12 cellular contexts compared by ENCODE assay signal in the genomic region with DNA sequence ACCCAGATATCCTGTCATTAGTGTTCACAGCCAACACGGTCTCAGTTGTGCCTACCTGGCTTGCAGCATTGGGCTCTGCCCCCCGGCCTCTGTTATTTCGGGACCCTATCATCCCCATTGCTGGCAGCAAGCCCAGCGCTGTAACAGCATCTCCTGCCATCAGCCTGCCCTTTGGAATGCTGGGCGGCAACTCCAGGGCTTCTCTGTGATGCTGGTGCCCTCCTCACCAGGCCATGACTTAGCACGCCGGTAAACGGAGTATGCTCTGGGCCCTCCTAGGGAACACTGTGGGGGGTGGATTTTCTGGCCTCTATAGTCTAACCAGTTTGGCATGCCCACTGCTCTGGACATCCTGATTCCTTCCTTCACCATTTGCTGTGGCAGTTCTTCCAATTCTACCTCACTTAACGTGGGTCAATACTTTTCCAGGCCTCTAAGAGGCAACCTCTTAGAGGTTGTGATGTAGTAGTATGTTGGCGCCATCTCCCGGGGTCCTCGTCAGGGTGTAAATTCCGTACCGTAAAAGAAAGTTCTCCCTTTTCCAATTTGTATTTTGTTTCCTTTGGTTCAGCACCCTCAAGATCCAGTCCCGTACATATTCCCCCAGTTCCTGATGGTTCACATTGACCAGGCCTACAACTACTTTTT.
DNase-seq lines count a peak whose midpoint lies in the region; ATAC-seq, FAIRE-seq and TF ChIP-seq lines count a peak whose summit lies in the region.
"Had no signal": no experiment of that assay in that cellular context is flagged by ENCODE, and none has a peak within 500 bp of the region (broad histone marks: within the 10 kb centered on the region; RNA-seq: fewer than 3 reads in every experiment).

No MANE protein-coding gene starts in this region.

- H3K27ac Mint-ChIP-seq in activated T-helper 1 cell treated with anti-CD3 and anti-CD28 coated beads, Interleukin-12 subunit alpha, Interleukin-12 subunit beta, Interleukin-2, Interleukin-4 antibody, amounts not matched to agents 30 ng/mL and 10 ng/mL and 1 ng/mL, durations not matched to agents 14 hours and 24 hours and 36 hours, result no peak overlapping the region
- H3K27ac Mint-ChIP-seq: activated CD8-positive, alpha-beta memory T cell treated with anti-CD3 and anti-CD28 coated beads, Interleukin-2, amount 10 ng/mL, durations not matched to agents 7 days and 5 days had no signal

- no peaks in the 10 kb centered on the region for H3K4me1 Mint-ChIP-seq in activated T-helper 1 cell treated with anti-CD3 and anti-CD28 coated beads, Interleukin-12 subunit alpha, Interleukin-12 subunit beta, Interleukin-2, Interleukin-4 antibody, amounts not matched to agents 30 ng/mL and 10 ng/mL and 1 ng/mL, durations not matched to agents 14 hours and 24 hours and 36 hours (ENCODE audit: low read depth)
- H3K4me1 Mint-ChIP-seq: activated CD8-positive, alpha-beta memory T cell treated with anti-CD3 and anti-CD28 coated beads, Interleukin-2, amount 10 ng/mL, durations not matched to agents 7 days and 5 days had no signal

- FAIRE-seq in urothelium cell line (lab: Jason Lieb, UNC), result peak; percentile 75

- no peaks in the 10 kb centered on the region for H3K9me3 ChIP-seq in cardiac muscle cell (ENCODE audit: low read depth)
- H3K9me3 ChIP-seq: thoracic aorta had no signal

- H3K9me3 Mint-ChIP-seq in activated T-helper 1 cell treated with anti-CD3 and anti-CD28 coated beads, Interleukin-12 subunit alpha, Interleukin-12 subunit beta, Interleukin-2, Interleukin-4 antibody, amounts not matched to agents 30 ng/mL and 10 ng/mL and 1 ng/mL, durations not matched to agents 14 hours and 24 hours and 36 hours, result no peaks in the 10 kb centered on the region

- no peak for ATAC-seq in left cardiac atrium
- peak; percentile 62 for ATAC-seq in foreskin keratinocyte
- ATAC-seq: activated CD8-positive, alpha-beta memory T cell treated with anti-CD3 and anti-CD28 coated beads, Interleukin-2, amount 10 ng/mL, durations not matched to agents 7 days and 5 days had no signal

- H3K27me3 ChIP-seq in cardiac muscle cell, result no peaks in the 10 kb centered on the region
- H3K27me3 ChIP-seq in foreskin keratinocyte, result peaks cover 1% of the 10 kb centered on the region

- no peaks in the 10 kb centered on the region for H3K36me3 Mint-ChIP-seq in activated T-helper 1 cell treated with anti-CD3 and anti-CD28 coated beads, Interleukin-12 subunit alpha, Interleukin-12 subunit beta, Interleukin-2, Interleukin-4 antibody, amounts not matched to agents 30 ng/mL and 10 ng/mL and 1 ng/mL, durations not matched to agents 14 hours and 24 hours and 36 hours (ENCODE audit: low read depth)
- H3K36me3 Mint-ChIP-seq: activated CD8-positive, alpha-beta memory T cell treated with anti-CD3 and anti-CD28 coated beads, Interleukin-2, amount 10 ng/mL, durations not matched to agents 7 days and 5 days had no signal

- TF ChIP-seq CTCF in cardiac muscle cell (IDR thresholded peaks at IDR 0.05; ENCODE audit: low read depth, low read length), result peak; percentile 22
- peak; percentile 62 for TF ChIP-seq CTCF in foreskin keratinocyte (conservative IDR thresholded peaks at IDR 0.05)

- H3K4me3 ChIP-seq in cardiac muscle cell, result no peak overlapping the region
- H3K4me3 ChIP-seq: thoracic aorta had no signal

- no peaks in the 10 kb centered on the region for H3K36me3 ChIP-seq in cardiac muscle cell
- H3K36me3 ChIP-seq: thoracic aorta had no signal

- H3K4me1 ChIP-seq in cardiac muscle cell (ENCODE audit: low read depth) (no peaks in the 10 kb centered on the region), foreskin keratinocyte (peaks cover 16% of the 10 kb centered on the region)

- intact Hi-C loops in left cardiac atrium (cut with DNase I) (no loop called here), head of caudate nucleus (cut with DNase I) (no loop called here)
- intact Hi-C loops in activated T-helper 1 cell treated with anti-CD3 and anti-CD28 coated beads, Interleukin-12 subunit alpha, Interleukin-12 subunit beta, Interleukin-2, Interleukin-4 antibody, amounts not matched to agents 30 ng/mL and 10 ng/mL and 1 ng/mL, durations not matched to agents 14 hours and 24 hours and 36 hours (cut with micrococcal nuclease), result no loop called here

- in situ Hi-C loops in SK-MEL-5 (cut with HindIII; ENCODE audit: low pct_unique_long_range_greater_than_20kb, low sequenced_read_pairs), result no loop called here

- DNase-seq in cardiac muscle cell (ENCODE audit: low read depth in 1 of 2, low spot score in 1 of 2), result peak; percentile 23 to 32
- no peak for DNase-seq in left cardiac atrium
- peak; percentile 79 for DNase-seq in SK-MEL-5 (ENCODE audit: low read depth, low spot score)
- no peak for DNase-seq in foreskin keratinocyte
- DNase-seq in urothelium cell line (ENCODE audit: low spot score), result peak; percentile 65
- DNase-seq in activated T-helper 1 cell treated with anti-CD3 and anti-CD28 coated beads, Interleukin-12 subunit alpha, Interleukin-12 subunit beta, Interleukin-2, Interleukin-4 antibody, amounts not matched to agents 30 ng/mL and 10 ng/mL and 1 ng/mL, durations not matched to agents 14 hours and 24 hours and 36 hours (ENCODE audit: low spot score), result no peak
- no peak for DNase-seq in head of caudate nucleus
- DNase-seq in NCI-H526 treated with DMSO at 0.1 percent for 48 hours (lab: John Stamatoyannopoulos, UW), result no peak
- DNase-seq: activated CD8-positive, alpha-beta memory T cell treated with anti-CD3 and anti-CD28 coated beads, Interleukin-2, amount 10 ng/mL, durations not matched to agents 7 days and 5 days; effector CD8-positive, alpha-beta T cell; T1000 had no signal

- peaks cover 9% of the 10 kb centered on the region for H3K27me3 Mint-ChIP-seq in activated T-helper 1 cell treated with anti-CD3 and anti-CD28 coated beads, Interleukin-12 subunit alpha, Interleukin-12 subunit beta, Interleukin-2, Interleukin-4 antibody, amounts not matched to agents 30 ng/mL and 10 ng/mL and 1 ng/mL, durations not matched to agents 14 hours and 24 hours and 36 hours (ENCODE audit: insufficient read depth)

- H3K27ac ChIP-seq in cardiac muscle cell (no peak overlapping the region), foreskin keratinocyte (no peak overlapping the region)
- H3K27ac ChIP-seq: thoracic aorta had no signal

- no peak overlapping the region for H3K4me3 Mint-ChIP-seq in activated T-helper 1 cell treated with anti-CD3 and anti-CD28 coated beads, Interleukin-12 subunit alpha, Interleukin-12 subunit beta, Interleukin-2, Interleukin-4 antibody, amounts not matched to agents 30 ng/mL and 10 ng/mL and 1 ng/mL, durations not matched to agents 14 hours and 24 hours and 36 hours
- H3K4me3 Mint-ChIP-seq: activated CD8-positive, alpha-beta memory T cell treated with anti-CD3 and anti-CD28 coated beads, Interleukin-2, amount 10 ng/mL, durations not matched to agents 7 days and 5 days had no signal

Comparison
In these comparisons a context has a peak if more than half of its experiments do, and no peak if none do; other contexts are left out.
1. DNase-seq: peak in cardiac muscle cell (2 of 2), SK-MEL-5 (single experiment) and urothelium cell line (single experiment); none in left cardiac atrium (single experiment), foreskin keratinocyte (0 of 2), activated T-helper 1 cell treated with anti-CD3 and anti-CD28 coated beads, Interleukin-12 subunit alpha, Interleukin-12 subunit beta, Interleukin-2, Interleukin-4 antibody, amounts not matched to agents 30 ng/mL and 10 ng/mL and 1 ng/mL, durations not matched to agents 14 hours and 24 hours and 36 hours (single experiment), head of caudate nucleus (0 of 42) and NCI-H526 treated with DMSO at 0.1 percent for 48 hours (single experiment).